In genomic region chr10:130743751-130744191, GRCh38 we compare ENCODE assay signal across 25 cellular contexts.
"Had no signal": no experiment of that assay in that cellular context is flagged by ENCODE, and none has a peak within 500 bp of the region (broad histone marks: within the 10 kb centered on the region; RNA-seq: fewer than 3 reads in every experiment).

No MANE protein-coding gene starts in this region.

- DNase-seq: activated CD4-positive, alpha-beta memory T cell treated with anti-CD3 and anti-CD28 coated beads for 36 hours; activated CD4-positive, alpha-beta T cell treated with anti-CD3 and anti-CD28 coated beads, Interleukin-2, amount 10 ng/mL, durations not matched to agents 7 days and 5 days; activated CD4-positive, CD25-positive, alpha-beta regulatory T cell; activated CD8-positive, alpha-beta memory T cell treated with anti-CD3 and anti-CD28 coated beads for 24 hours; activated naive CD4-positive, alpha-beta T cell; activated T-cell treated with anti-CD3 and anti-CD28 coated beads, Interleukin-2, amount 50 U/mL, for 72 hours; NCI-H1092; NCI-H1417; NCI-H1930; NCI-H2171; NCI-H2227 treated with DMSO at 0.1 percent for 48 hours; NCI-H526; NK-92 treated with Interleukin-12 subunit alpha and Interleukin-12 subunit beta, amount 100 ng/mL, for 24 hours; OCI-M1; Right ventricle myocardium superior; SJCRH30; SK-N-SH; T-helper 1 cell had no signal

- H3K4me3 ChIP-seq: breast epithelium, Peyer's patch, SJCRH30 had no signal

- H3K4me3 Mint-ChIP-seq: activated CD4-positive, alpha-beta memory T cell treated with anti-CD3 and anti-CD28 coated beads for 36 hours; activated CD4-positive, alpha-beta T cell treated with anti-CD3 and anti-CD28 coated beads, Interleukin-2, amount 10 ng/mL, durations not matched to agents 7 days and 5 days; activated naive CD4-positive, alpha-beta T cell treated with anti-CD3 and anti-CD28 coated beads, Interleukin-2, amount 50 U/mL, for 24 hours; activated T-cell treated with anti-CD3 and anti-CD28 coated beads, Interleukin-2, amount 50 U/mL, for 72 hours had no signal

- H3K27me3 Mint-ChIP-seq: activated CD4-positive, alpha-beta T cell treated with anti-CD3 and anti-CD28 coated beads, Interleukin-2, amount 10 ng/mL, durations not matched to agents 7 days and 5 days had no signal

- H3K36me3 Mint-ChIP-seq: activated CD4-positive, alpha-beta memory T cell treated with anti-CD3 and anti-CD28 coated beads for 36 hours; activated naive CD4-positive, alpha-beta T cell treated with anti-CD3 and anti-CD28 coated beads, Interleukin-2, amount 50 U/mL, for 24 hours had no signal

- H3K27ac ChIP-seq: breast epithelium, KMS-11, Peyer's patch, RWPE1, SJCRH30, VCaP had no signal

- H3K27ac Mint-ChIP-seq: activated CD4-positive, alpha-beta memory T cell treated with anti-CD3 and anti-CD28 coated beads for 36 hours; activated CD4-positive, alpha-beta T cell treated with anti-CD3 and anti-CD28 coated beads, Interleukin-2, amount 10 ng/mL, durations not matched to agents 7 days and 5 days; activated naive CD4-positive, alpha-beta T cell treated with anti-CD3 and anti-CD28 coated beads, Interleukin-2, amount 50 U/mL, for 24 hours; activated T-cell treated with anti-CD3 and anti-CD28 coated beads, Interleukin-2, amount 50 U/mL, for 72 hours; activated T-helper 2 cell treated with anti-CD3 and anti-CD28 coated beads, Interferon-gamma antibody, Interleukin-2, Interleukin-4, amounts not matched to agents 10 μg/mL and 5 μg/mL and 100 μg/mL, durations not matched to agents 14 hours and 24 hours and 36 hours had no signal

- H3K9me3 Mint-ChIP-seq: activated CD4-positive, alpha-beta memory T cell treated with anti-CD3 and anti-CD28 coated beads for 36 hours; activated CD4-positive, alpha-beta T cell treated with anti-CD3 and anti-CD28 coated beads, Interleukin-2, amount 10 ng/mL, durations not matched to agents 7 days and 5 days; activated naive CD4-positive, alpha-beta T cell treated with anti-CD3 and anti-CD28 coated beads, Interleukin-2, amount 50 U/mL, for 24 hours; activated T-cell treated with anti-CD3 and anti-CD28 coated beads, Interleukin-2, amount 50 U/mL, for 72 hours; activated T-helper 2 cell treated with anti-CD3 and anti-CD28 coated beads, Interferon-gamma antibody, Interleukin-2, Interleukin-4, amounts not matched to agents 10 μg/mL and 5 μg/mL and 100 μg/mL, durations not matched to agents 14 hours and 24 hours and 36 hours had no signal

- H3K4me1 Mint-ChIP-seq: activated CD4-positive, alpha-beta T cell treated with anti-CD3 and anti-CD28 coated beads, Interleukin-2, amount 10 ng/mL, durations not matched to agents 7 days and 5 days; activated naive CD4-positive, alpha-beta T cell treated with anti-CD3 and anti-CD28 coated beads, Interleukin-2, amount 50 U/mL, for 24 hours had no signal
